ENCODE assay signal across 7 cellular contexts in genomic region chr16:21519361-21520133, GRCh38.
DNase-seq lines count a peak whose midpoint lies in the region; ATAC-seq and TF ChIP-seq lines count a peak whose summit lies in the region.
"Not testable (repeated sequence)": the region's sequence is repeated elsewhere in the genome, so short reads cannot be mapped to it uniquely, and the experiment has no call there.

No MANE protein-coding gene starts in this region.

- H3K4me3 ChIP-seq in SJCRH30 (peak overlapping the region; percentile 100), lower leg skin (ENCODE audit: low read depth, poor library complexity, severe bottlenecking) (peak overlapping the region; percentile 66), retinal pigment epithelial cell (ENCODE audit: low read length) (peak overlapping the region; percentile 77)

- DNase-seq in SJCRH30: peak in 1 of 2 experiments; percentile 20
- DNase-seq in activated naive CD4-positive, alpha-beta T cell treated with anti-CD3 and anti-CD28 coated beads, Interleukin-2, amount 10 ng/mL, durations not matched to agents 7 days and 5 days; epithelial cell of prostate (ENCODE audit: low read depth, low spot score); retinal pigment epithelial cell (ENCODE audit: low read depth): not testable (repeated sequence)
- DNase-seq in lower leg skin (ENCODE audit: low spot score in 2 of 2): peak in 1 of 2 donors; percentile 14

- H3K27ac Mint-ChIP-seq in activated naive CD4-positive, alpha-beta T cell treated with anti-CD3 and anti-CD28 coated beads, Interleukin-2, amount 10 ng/mL, durations not matched to agents 7 days and 5 days: peak overlapping the region; percentile 98

- TF ChIP-seq CTCF in lower leg skin (IDR thresholded peaks at IDR 0.05); retinal pigment epithelial cell (conservative IDR thresholded peaks at IDR 0.05; ENCODE audit: low read depth, low read length): not testable (repeated sequence)

- not testable (repeated sequence) for H3K9me3 ChIP-seq in SJCRH30 (replicated peaks)

- CTCF ChIA-PET in activated naive CD4-positive, alpha-beta T cell treated with anti-CD3 and anti-CD28 coated beads, Interleukin-2, amount 10 ng/mL, durations not matched to agents 7 days and 5 days (lab: Charles Lee): interaction anchor here (0.7 kb wide), 1 partner anchor 64 kb away, joined by 3 read pairs; no protein-coding TSS in a partner anchor

- H3K36me3 ChIP-seq in SJCRH30: not testable (repeated sequence)

- H3K27me3 Mint-ChIP-seq in activated naive CD4-positive, alpha-beta T cell treated with anti-CD3 and anti-CD28 coated beads, Interleukin-2, amount 10 ng/mL, durations not matched to agents 7 days and 5 days: not testable (repeated sequence)

- TF ChIP-seq POLR2A in lower leg skin (IDR thresholded peaks at IDR 0.05): not testable (repeated sequence)

- peaks cover 22% of the 10 kb centered on the region for H3K4me1 ChIP-seq in SJCRH30

- ATAC-seq in GM18517 (IDR thresholded peaks at IDR 0.05; ENCODE audit: unreplicated experiment) (peak; percentile 9), HG03095 (IDR thresholded peaks at IDR 0.05; ENCODE audit: unreplicated experiment) (peak; percentile 5)

- H3K36me3 Mint-ChIP-seq in activated naive CD4-positive, alpha-beta T cell treated with anti-CD3 and anti-CD28 coated beads, Interleukin-2, amount 10 ng/mL, durations not matched to agents 7 days and 5 days: peaks cover 21% of the 10 kb centered on the region

- peak overlapping the region; percentile 97 for H3K27ac ChIP-seq in SJCRH30
- H3K27ac ChIP-seq in epithelial cell of prostate: peak overlapping the region; percentile 93

- peak overlapping the region; percentile 93 for H3K4me3 Mint-ChIP-seq in activated naive CD4-positive, alpha-beta T cell treated with anti-CD3 and anti-CD28 coated beads, Interleukin-2, amount 10 ng/mL, durations not matched to agents 7 days and 5 days

- intact Hi-C loops in lower leg skin (cut with DNase I; ENCODE audit: low total_unique reads): not testable (repeated sequence)

- H3K27me3 ChIP-seq in SJCRH30: not testable (repeated sequence)

- H3K4me1 Mint-ChIP-seq in activated naive CD4-positive, alpha-beta T cell treated with anti-CD3 and anti-CD28 coated beads, Interleukin-2, amount 10 ng/mL, durations not matched to agents 7 days and 5 days: peaks cover 25% of the 10 kb centered on the region

- WGBS in lower leg skin, 2 donors: 0 to 1% methylated on average over 26 to 29 of the region's 52 CpGs

- H3K9me3 Mint-ChIP-seq in activated naive CD4-positive, alpha-beta T cell treated with anti-CD3 and anti-CD28 coated beads, Interleukin-2, amount 10 ng/mL, durations not matched to agents 7 days and 5 days: not testable (repeated sequence)
